Comparison of ENCODE assay signal across 16 cellular contexts in genomic region chrX:13791559-13791958, GRCh38.
DNase-seq lines count a peak whose midpoint lies in the region; TF ChIP-seq lines count a peak whose summit lies in the region.
"Had no signal": no experiment of that assay in that cellular context is flagged by ENCODE, and none has a peak within 500 bp of the region (broad histone marks: within the 10 kb centered on the region; RNA-seq: fewer than 3 reads in every experiment).

No MANE protein-coding gene starts in this region.

- no peak for TF ChIP-seq CTCF in coronary artery (IDR thresholded peaks at IDR 0.05)
- TF ChIP-seq CTCF in tibial artery (IDR thresholded peaks at IDR 0.05): no peak
- TF ChIP-seq CTCF in GM10266 (IDR thresholded peaks at IDR 0.05; ENCODE audit: control insufficient read depth, insufficient read depth, low read depth, missing control alignments): no peak

- peaks cover 0 to 22% (median 7%) of the 10 kb centered on the region in 4 donors for H3K4me1 ChIP-seq in tibial artery

- H3K27ac ChIP-seq in coronary artery (peak overlapping the region; percentile 52 to 78), tibial artery (peak overlapping the region; percentile 64 to 80)
- H3K27ac ChIP-seq: RWPE1 had no signal

- H3K27me3 ChIP-seq in tibial artery: no peaks in the 10 kb centered on the region

- no peaks in the 10 kb centered on the region for H3K36me3 ChIP-seq in tibial artery

- H3K4me3 ChIP-seq in coronary artery (no peak overlapping the region), tibial artery (no peak overlapping the region)

- intact Hi-C loops in tibial artery (cut with DNase I; ENCODE audit: low total_unique reads): no loop called here

- DNase-seq in NCI-H526 (lab: John Stamatoyannopoulos, UW) (peak; percentile 8 to 18), NCI-H526 treated with DMSO at 0.1 percent for 48 hours (lab: John Stamatoyannopoulos, UW) (no peak), coronary artery (ENCODE audit: low spot score) (no peak), medulla oblongata (ENCODE audit: extremely low spot score) (peak; percentile 78), tibial artery (no peak), GM10266 (ENCODE audit: extremely low spot score) (no peak), DMS 273 (lab: John Stamatoyannopoulos, UW; ENCODE audit: unreplicated experiment) (no peak), DMS153 treated with DMSO at 0.1 percent for 48 hours (lab: John Stamatoyannopoulos, UW; ENCODE audit: unreplicated experiment) (no peak)
- DNase-seq: activated T-cell treated with anti-CD3 and anti-CD28 coated beads for 4 hours; DMS53; effector CD4-positive, alpha-beta T cell; NCI-H524; stimulated activated CD4-positive, alpha-beta T cell treated with anti-CD3 and anti-CD28 coated beads, Interleukin-15, amount 100 ng/mL, for 24 hours; T-helper 17 cell; trophoblast cell had no signal

- H3K9me3 ChIP-seq in tibial artery: no peaks in the 10 kb centered on the region

Comparison
In these comparisons a context has a peak if more than half of its experiments do, and no peak if none do; other contexts are left out.
1. DNase-seq: peak in NCI-H526 (2 of 2) and medulla oblongata (single experiment); none in NCI-H526 treated with DMSO at 0.1 percent for 48 hours (single experiment), coronary artery (single experiment), tibial artery (0 of 2), GM10266 (single experiment), DMS 273 (single experiment) and DMS153 treated with DMSO at 0.1 percent for 48 hours (single experiment).